1 cellular context compared by ENCODE assay signal in the genomic region with DNA sequence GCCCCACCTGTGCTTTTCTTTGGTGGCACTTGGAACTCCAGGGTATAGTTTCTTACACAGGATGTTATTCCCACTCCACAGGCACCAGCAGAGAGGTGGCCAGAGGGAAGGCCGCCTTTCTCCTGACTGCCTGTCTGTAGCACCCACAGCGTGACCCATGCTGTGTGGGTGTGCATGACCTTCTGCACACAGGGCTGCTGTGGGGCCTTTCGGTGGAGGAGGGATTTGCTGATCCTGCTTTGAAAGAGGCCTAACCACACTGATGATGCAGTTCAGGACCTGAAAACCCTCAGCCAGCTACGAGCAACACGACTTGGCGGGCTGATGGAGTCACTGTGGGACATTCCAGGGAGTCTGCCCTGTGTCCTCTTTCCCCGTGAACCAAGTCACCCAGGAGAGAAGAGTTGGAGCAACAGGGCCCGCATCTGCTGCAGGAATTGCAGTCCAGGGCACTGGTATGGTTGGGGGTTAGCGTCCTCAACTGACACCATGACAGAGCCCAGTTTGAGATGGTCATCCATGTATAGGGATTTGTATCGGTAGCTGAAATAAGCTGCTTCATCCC.
TF ChIP-seq lines count a peak whose summit lies in the region.

No MANE protein-coding gene starts in this region.

TF ChIP-seq in HCT116, 20 proteins besides CTCF, POLR2A, EP300 and RAD21:
- TF ChIP-seq, protein P1, sequence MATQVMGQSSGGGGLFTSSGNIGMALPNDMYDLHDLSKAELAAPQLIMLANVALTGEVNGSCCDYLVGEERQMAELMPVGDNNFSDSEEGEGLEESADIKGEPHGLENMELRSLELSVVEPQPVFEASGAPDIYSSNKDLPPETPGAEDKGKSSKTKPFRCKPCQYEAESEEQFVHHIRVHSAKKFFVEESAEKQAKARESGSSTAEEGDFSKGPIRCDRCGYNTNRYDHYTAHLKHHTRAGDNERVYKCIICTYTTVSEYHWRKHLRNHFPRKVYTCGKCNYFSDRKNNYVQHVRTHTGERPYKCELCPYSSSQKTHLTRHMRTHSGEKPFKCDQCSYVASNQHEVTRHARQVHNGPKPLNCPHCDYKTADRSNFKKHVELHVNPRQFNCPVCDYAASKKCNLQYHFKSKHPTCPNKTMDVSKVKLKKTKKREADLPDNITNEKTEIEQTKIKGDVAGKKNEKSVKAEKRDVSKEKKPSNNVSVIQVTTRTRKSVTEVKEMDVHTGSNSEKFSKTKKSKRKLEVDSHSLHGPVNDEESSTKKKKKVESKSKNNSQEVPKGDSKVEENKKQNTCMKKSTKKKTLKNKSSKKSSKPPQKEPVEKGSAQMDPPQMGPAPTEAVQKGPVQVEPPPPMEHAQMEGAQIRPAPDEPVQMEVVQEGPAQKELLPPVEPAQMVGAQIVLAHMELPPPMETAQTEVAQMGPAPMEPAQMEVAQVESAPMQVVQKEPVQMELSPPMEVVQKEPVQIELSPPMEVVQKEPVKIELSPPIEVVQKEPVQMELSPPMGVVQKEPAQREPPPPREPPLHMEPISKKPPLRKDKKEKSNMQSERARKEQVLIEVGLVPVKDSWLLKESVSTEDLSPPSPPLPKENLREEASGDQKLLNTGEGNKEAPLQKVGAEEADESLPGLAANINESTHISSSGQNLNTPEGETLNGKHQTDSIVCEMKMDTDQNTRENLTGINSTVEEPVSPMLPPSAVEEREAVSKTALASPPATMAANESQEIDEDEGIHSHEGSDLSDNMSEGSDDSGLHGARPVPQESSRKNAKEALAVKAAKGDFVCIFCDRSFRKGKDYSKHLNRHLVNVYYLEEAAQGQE (IDR thresholded peaks at IDR 0.05; ENCODE audit: low read depth): no peak
- TF ChIP-seq JUND (IDR thresholded peaks at IDR 0.05): no peak
- no peak for TF ChIP-seq ATF3 (IDR thresholded peaks at IDR 0.05)
- TF ChIP-seq ZFX (IDR thresholded peaks at IDR 0.05): peak; percentile 42
- no peak for TF ChIP-seq EZH2 (IDR thresholded peaks at IDR 0.05)
